1 cellular context compared by ENCODE assay signal in genomic region chr7:116541951-116542350, GRCh38.
TF ChIP-seq lines count a peak whose summit lies in the region.

No MANE protein-coding gene starts in this region.

TF ChIP-seq in HepG2, 621 proteins besides CTCF, POLR2A, EP300 and RAD21:
- TF ChIP-seq MED1 (CRISPR knock-in tag; IDR thresholded peaks at IDR 0.05) (no peak), TFE3 (CRISPR knock-in tag; IDR thresholded peaks at IDR 0.05) (no peak), MYNN (CRISPR knock-in tag; IDR thresholded peaks at IDR 0.05; ENCODE audit: low read depth) (no peak), CREM (IDR thresholded peaks at IDR 0.05) (no peak), CREM (CRISPR knock-in tag; IDR thresholded peaks at IDR 0.05) (no peak), ZNF781 (CRISPR knock-in tag; IDR thresholded peaks at IDR 0.05; ENCODE audit: borderline replicate concordance, not compliant biosample characterization) (no peak), HNRNPK (IDR thresholded peaks at IDR 0.05; ENCODE audit: low read depth, low read length, poor library complexity, severe bottlenecking) (no peak), ZNF710 (CRISPR knock-in tag; IDR thresholded peaks at IDR 0.05; ENCODE audit: borderline replicate concordance) (no peak), KMT2A (CRISPR knock-in tag; IDR thresholded peaks at IDR 0.05) (no peak), NR0B2 (CRISPR knock-in tag; IDR thresholded peaks at IDR 0.05) (no peak), ZNF563 (CRISPR knock-in tag; IDR thresholded peaks at IDR 0.05) (no peak), ZNF788 (CRISPR knock-in tag; IDR thresholded peaks at IDR 0.05; ENCODE audit: borderline replicate concordance) (no peak), ZNF282 (IDR thresholded peaks at IDR 0.05; ENCODE audit: partially characterized antibody) (no peak), MLLT10 (CRISPR knock-in tag; IDR thresholded peaks at IDR 0.05) (no peak), GABPB1 (CRISPR knock-in tag; IDR thresholded peaks at IDR 0.05) (no peak), FOXC1 (CRISPR knock-in tag; IDR thresholded peaks at IDR 0.05; ENCODE audit: borderline replicate concordance) (no peak)
